24 cellular contexts compared by ENCODE assay signal in genomic region chr5:5291357-5291756, GRCh38.
DNase-seq lines count a peak whose midpoint lies in the region; ATAC-seq, FAIRE-seq and TF ChIP-seq lines count a peak whose summit lies in the region.
"Had no signal": no experiment of that assay in that cellular context is flagged by ENCODE, and none has a peak within 500 bp of the region (broad histone marks: within the 10 kb centered on the region; RNA-seq: fewer than 3 reads in every experiment).

No MANE protein-coding gene starts in this region.

- no peaks in the 10 kb centered on the region for H3K79me1 ChIP-seq in H9 (ENCODE audit: insufficient read depth, low read depth, low read length, poor library complexity, severe bottlenecking)

- H3K14ac ChIP-seq in H9 (ENCODE audit: insufficient read depth, low read length) = no peak overlapping the region

- TF ChIP-seq CTCF in H9 (conservative IDR thresholded peaks at IDR 0.05) = no peak
- TF ChIP-seq CTCF in ovary (IDR thresholded peaks at IDR 0.05) = no peak
- no peak for TF ChIP-seq CTCF in BE2C (IDR thresholded peaks at IDR 0.05; ENCODE audit: low read depth, low read length)
- no peak for TF ChIP-seq CTCF in D721Med (IDR thresholded peaks at IDR 0.05; ENCODE audit: insufficient read depth, missing control alignments)

- no peak overlapping the region for H4K8ac ChIP-seq in H9 (replicated peaks; ENCODE audit: insufficient read length, low read depth, low read length)

- H3K4me1 Mint-ChIP-seq in H9 = peaks cover 16% of the 10 kb centered on the region in 2 experiments
- H3K4me1 Mint-ChIP-seq: B cell; naive thymus-derived CD8-positive, alpha-beta T cell had no signal

- H3K9me3 ChIP-seq in H9 (ENCODE audit: control insufficient read depth, low read depth, low read length) (no peaks in the 10 kb centered on the region), right cardiac atrium (ENCODE audit: control insufficient read depth, low read length) (peaks cover 8% of the 10 kb centered on the region), ovary (no peaks in the 10 kb centered on the region), BE2C (no peaks in the 10 kb centered on the region)
- H3K9me3 ChIP-seq: lower lobe of right lung, testis had no signal

- H3K27ac Mint-ChIP-seq in H9 = no peak overlapping the region
- H3K27ac Mint-ChIP-seq: B cell; naive thymus-derived CD8-positive, alpha-beta T cell had no signal

- H2BK120ac ChIP-seq in H9 (ENCODE audit: low read depth, low read length, poor library complexity, severe bottlenecking) = no peak overlapping the region

- H3K56ac ChIP-seq in H9 (ENCODE audit: insufficient read length, low read depth, low read length) = no peak overlapping the region

- no peak overlapping the region for H3K23ac ChIP-seq in H9 (ENCODE audit: insufficient read length, low read depth, low read length)

- no CpG with 5 or more reads among the region's 7 CpGs for whole genome bisulfite sequencing in H9 (ENCODE audit: extremely low coverage, insufficient read length, low lambda C conversion rate)
- WGBS in right cardiac atrium = 51% methylated on average over 7 of the region's 7 CpGs
- WGBS in ovary, 3 donors = 22 to 43% (median 28%) methylated on average over 7 of the region's 7 CpGs

- no peak for TF ChIP-seq EP300 in ovary (IDR thresholded peaks at IDR 0.05)

- H2AFZ ChIP-seq in H9 (ENCODE audit: low read length) = no peak overlapping the region

- no peak overlapping the region for H2BK20ac ChIP-seq in H9 (ENCODE audit: low read depth, low read length, poor library complexity, severe bottlenecking)

- peak overlapping the region; percentile 22 for H2BK5ac ChIP-seq in H9 (ENCODE audit: insufficient read length, low read length)

- no peak overlapping the region for H3K9ac ChIP-seq in H9 (ENCODE audit: extremely low read depth, insufficient read length, low read length)

- no peak overlapping the region for H3K4ac ChIP-seq in H9 (ENCODE audit: low read depth, low read length)

- no peak overlapping the region for H4K5ac ChIP-seq in H9 (ENCODE audit: insufficient read length, low read depth, low read length)

- H2BK15ac ChIP-seq in H9 (ENCODE audit: low read depth, low read length) = no peak overlapping the region

- peaks cover 2% of the 10 kb centered on the region; the same call in 1 of the 2 replicates for H3K4me1 ChIP-seq in H9 (ENCODE audit: insufficient read depth, low read length)
- H3K4me1 ChIP-seq in right cardiac atrium (ENCODE audit: control insufficient read depth, insufficient read depth, low read length) = no peaks in the 10 kb centered on the region
- H3K4me1 ChIP-seq in ovary (ENCODE audit: insufficient read depth) = peaks cover 8% of the 10 kb centered on the region
- H3K4me1 ChIP-seq in BE2C = peaks cover 10% of the 10 kb centered on the region
- H3K4me1 ChIP-seq: lower lobe of right lung, testis had no signal

- peaks cover 0 to 4% (median 0%) of the 10 kb centered on the region in 3 experiments; a peak in 3 of 7 replicates for H3K36me3 Mint-ChIP-seq in H9 (ENCODE audit: insufficient read depth in 1 of 3, low read depth in 3 of 3)

- TF ChIP-seq POLR2A in ovary (IDR thresholded peaks at IDR 0.05) = no peak

- no peaks in the 10 kb centered on the region for H3K79me2 ChIP-seq in H9 (ENCODE audit: insufficient read depth, low read length)

- ATAC-seq in right cardiac atrium (peak; percentile 49 to 50), HG02981 (IDR thresholded peaks at IDR 0.05; ENCODE audit: unreplicated experiment) (no peak)
- ATAC-seq: lower lobe of right lung; naive thymus-derived CD8-positive, alpha-beta T cell; Panc1 had no signal

- no peaks in the 10 kb centered on the region for H3K27me3 Mint-ChIP-seq in H9 (ENCODE audit: low read depth)

- H3K4me3 ChIP-seq in right cardiac atrium (ENCODE audit: low read length) = no peak overlapping the region
- no peak overlapping the region for H3K4me3 ChIP-seq in ovary
- no peak overlapping the region for H3K4me3 ChIP-seq in BE2C (ENCODE audit: low read depth, low read length)
- H3K4me3 ChIP-seq: lower lobe of right lung, testis had no signal

- no peaks in the 10 kb centered on the region; a peak in 2 of 5 replicates for H3K9me3 Mint-ChIP-seq in H9

- H2BK12ac ChIP-seq in H9 (ENCODE audit: insufficient read length, low read depth, low read length) = no peak overlapping the region

- H4K20me1 ChIP-seq in H9 (ENCODE audit: control insufficient read depth, insufficient read depth, insufficient read length) = no peaks in the 10 kb centered on the region

- H3K36me3 ChIP-seq in ovary (no peaks in the 10 kb centered on the region), BE2C (no peaks in the 10 kb centered on the region)
- H3K36me3 ChIP-seq: lower lobe of right lung had no signal

- intact Hi-C loops in right cardiac atrium (cut with DNase I) = no loop called here
- intact Hi-C loops in ovary (cut with DNase I) = no loop called here

- no peak overlapping the region for H4K91ac ChIP-seq in H9 (ENCODE audit: insufficient read length, low read depth, low read length)

- H3K4me2 ChIP-seq in H9 (ENCODE audit: insufficient read depth, insufficient read length, low read length) = no peak overlapping the region

- no peak overlapping the region for H2AK5ac ChIP-seq in H9 (ENCODE audit: insufficient read length, low read length)

- H3K27ac ChIP-seq in H9 (ENCODE audit: insufficient read length, low read depth, low read length) (no peak overlapping the region), right cardiac atrium (ENCODE audit: low read length) (no peak overlapping the region), ovary (no peak overlapping the region)
- H3K27ac ChIP-seq: lower lobe of right lung, testis had no signal

- no peaks in the 10 kb centered on the region for H3K23me2 ChIP-seq in H9 (ENCODE audit: insufficient read length, low read depth, low read length, poor library complexity, severe bottlenecking)

- H3K18ac ChIP-seq in H9 (ENCODE audit: insufficient read length, low read depth, low read length) = no peak overlapping the region

- H3K27me3 ChIP-seq in H9 (ENCODE audit: insufficient read depth, low read length) (no peaks in the 10 kb centered on the region), right cardiac atrium (ENCODE audit: control insufficient read depth, insufficient read depth) (no peaks in the 10 kb centered on the region), ovary (no peaks in the 10 kb centered on the region), BE2C (no peaks in the 10 kb centered on the region)
- H3K27me3 ChIP-seq: testis had no signal

- H3K4me3 Mint-ChIP-seq in H9 = no peak overlapping the region
- H3K4me3 Mint-ChIP-seq: B cell; naive thymus-derived CD8-positive, alpha-beta T cell had no signal

- no peak overlapping the region for H3T11ph ChIP-seq in H9 (ENCODE audit: low read length)

- DNase-seq in H9 (no peak), RPMI7951 (ENCODE audit: low read depth) (peak; percentile 84), right cardiac atrium (peak in 1 of 3 donors; percentile 78), ovary (peak; percentile 47 to 87 (median 70)), BE2C (no peak), NCI-H2171 treated with DMSO at 0.1 percent for 48 hours (lab: John Stamatoyannopoulos, UW) (no peak), D721Med (ENCODE audit: insufficient read length, low spot score) (no peak)
- DNase-seq: activated CD4-positive, alpha-beta T cell treated with anti-CD3 and anti-CD28 coated beads for 48 hours; activated CD8-positive, alpha-beta memory T cell treated with anti-CD3 and anti-CD28 coated beads, Interleukin-2, amount 50 U/mL, for 4 hours; activated effector memory CD4-positive, alpha-beta T cell treated with Interleukin-2 at 50 U/mL for 16 hours; cerebellar nuclear complex; GF-D8; lower lobe of right lung; naive thymus-derived CD8-positive, alpha-beta T cell; NCI-H1417 treated with DMSO at 0.1 percent for 48 hours; NCI-H82; stimulated activated CD4-positive, alpha-beta T cell treated with anti-CD3 and anti-CD28 coated beads, Interleukin-12 subunit alpha, Interleukin-12 subunit beta, amount 100 ng/mL, for 4 hours; testis had no signal

- no peak for FAIRE-seq in D721Med (lab: Jason Lieb, UNC)
- FAIRE-seq: endometrium, GM12891, TTC549 had no signal

Comparison
In these comparisons a context has a peak if more than half of its experiments do, and no peak if none do; other contexts are left out.
1. DNase-seq: peak in RPMI7951 (single experiment) and ovary (5 of 5); none in H9 (single experiment), BE2C (single experiment), NCI-H2171 treated with DMSO at 0.1 percent for 48 hours (single experiment) and D721Med (single experiment).